In genomic region chr7:139893999-139894398, GRCh38 we compare ENCODE assay signal across 15 cellular contexts.
DNase-seq lines count a peak whose midpoint lies in the region; ATAC-seq and TF ChIP-seq lines count a peak whose summit lies in the region.
"Had no signal": no experiment of that assay in that cellular context is flagged by ENCODE, and none has a peak within 500 bp of the region (broad histone marks: within the 10 kb centered on the region; RNA-seq: fewer than 3 reads in every experiment).

No MANE protein-coding gene starts in this region.

- no peak overlapping the region for H3K27ac ChIP-seq in Karpas-422 (ENCODE audit: low read length)
- H3K27ac ChIP-seq: Peyer's patch had no signal

- H3K4me3 Mint-ChIP-seq in activated CD8-positive, alpha-beta T cell treated with anti-CD3 and anti-CD28 coated beads, Interleukin-2, amount 10 ng/mL, durations not matched to agents 7 days and 5 days: no peak overlapping the region
- no peak overlapping the region for H3K4me3 Mint-ChIP-seq in activated CD8-positive, alpha-beta T cell treated with anti-CD3 and anti-CD28 coated beads for 36 hours
- H3K4me3 Mint-ChIP-seq in stimulated activated memory B cell treated with anti-CD40 and anti-IgM and Interleukin-4, amounts not matched to agents 10 μg/mL and 1 μg/mL and 100 μg/mL, for 72 hours: peak overlapping the region; percentile 21
- H3K4me3 Mint-ChIP-seq in activated T-cell treated with anti-CD3 and anti-CD28 coated beads, Interleukin-2, amount 50 U/mL, for 72 hours: no peak overlapping the region
- H3K4me3 Mint-ChIP-seq: mesothelial cell of epicardium had no signal

- H4K20me1 ChIP-seq in Karpas-422 (ENCODE audit: insufficient read depth, low read depth, low read length): no peaks in the 10 kb centered on the region

- ATAC-seq in activated CD8-positive, alpha-beta T cell treated with anti-CD3 and anti-CD28 coated beads, Interleukin-2, amount 10 ng/mL, durations not matched to agents 7 days and 5 days: no peak
- no peak for ATAC-seq in activated CD8-positive, alpha-beta T cell treated with anti-CD3 and anti-CD28 coated beads for 36 hours
- ATAC-seq in GM21825 (IDR thresholded peaks at IDR 0.05; ENCODE audit: unreplicated experiment) (peak; percentile 79), HG03442 (IDR thresholded peaks at IDR 0.05; ENCODE audit: unreplicated experiment) (peak; percentile 85)
- ATAC-seq in stimulated activated memory B cell treated with anti-CD40 and anti-IgM and Interleukin-4, amounts not matched to agents 10 μg/mL and 1 μg/mL and 100 μg/mL, for 72 hours: peak; percentile 80
- no peak for ATAC-seq in activated T-cell treated with anti-CD3 and anti-CD28 coated beads, Interleukin-2, amount 50 U/mL, for 72 hours (replicated peaks in 1 of 2)

- no peaks in the 10 kb centered on the region for H3K4me1 Mint-ChIP-seq in activated CD8-positive, alpha-beta T cell treated with anti-CD3 and anti-CD28 coated beads, Interleukin-2, amount 10 ng/mL, durations not matched to agents 7 days and 5 days (ENCODE audit: low read depth)
- no peaks in the 10 kb centered on the region for H3K4me1 Mint-ChIP-seq in activated CD8-positive, alpha-beta T cell treated with anti-CD3 and anti-CD28 coated beads for 36 hours (ENCODE audit: low read depth)
- H3K4me1 Mint-ChIP-seq in stimulated activated memory B cell treated with anti-CD40 and anti-IgM and Interleukin-4, amounts not matched to agents 10 μg/mL and 1 μg/mL and 100 μg/mL, for 72 hours: peaks cover 36% of the 10 kb centered on the region
- H3K4me1 Mint-ChIP-seq in activated T-cell treated with anti-CD3 and anti-CD28 coated beads, Interleukin-2, amount 50 U/mL, for 72 hours (ENCODE audit: low read depth): peaks cover 4% of the 10 kb centered on the region
- H3K4me1 Mint-ChIP-seq: mesothelial cell of epicardium had no signal

- DNase-seq in activated CD8-positive, alpha-beta T cell treated with anti-CD3 and anti-CD28 coated beads, Interleukin-2, amount 10 ng/mL, durations not matched to agents 7 days and 5 days: peak; percentile 7
- DNase-seq in activated CD8-positive, alpha-beta T cell treated with anti-CD3 and anti-CD28 coated beads for 36 hours: no peak
- DNase-seq in BE2C: no peak
- DNase-seq in activated T-cell treated with anti-CD3 and anti-CD28 coated beads, Interleukin-2, amount 50 U/mL, for 72 hours: no peak
- DNase-seq in Karpas-422: no peak
- DNase-seq: activated CD4-positive, alpha-beta T cell treated with anti-CD3 and anti-CD28 coated beads, Interleukin-2, amount 50 U/mL, for 1 hour; activated effector memory CD4-positive, alpha-beta T cell treated with Interleukin-2 at 50 U/mL for 16 hours; NCI-H1092 treated with DMSO at 0.1 percent for 48 hours; NCI-H510A; Peyer's patch; stimulated activated CD4-positive, alpha-beta T cell treated with anti-CD3 and anti-CD28 coated beads, Interleukin-12 subunit alpha, Interleukin-12 subunit beta, amount 100 ng/mL, for 4 hours had no signal

- no peak overlapping the region for H3K9ac ChIP-seq in Karpas-422 (ENCODE audit: low read length)

- H3K4me2 ChIP-seq in Karpas-422 (ENCODE audit: low read depth, low read length, poor library complexity, severe bottlenecking): no peak overlapping the region

- H3K4me3 ChIP-seq in BE2C (ENCODE audit: low read depth, low read length): no peak overlapping the region
- H3K4me3 ChIP-seq in Karpas-422 (ENCODE audit: low read length): no peak overlapping the region
- H3K4me3 ChIP-seq: Peyer's patch had no signal

- no peaks in the 10 kb centered on the region for H3K36me3 Mint-ChIP-seq in activated CD8-positive, alpha-beta T cell treated with anti-CD3 and anti-CD28 coated beads, Interleukin-2, amount 10 ng/mL, durations not matched to agents 7 days and 5 days (ENCODE audit: low read depth)
- H3K36me3 Mint-ChIP-seq in activated CD8-positive, alpha-beta T cell treated with anti-CD3 and anti-CD28 coated beads for 36 hours (ENCODE audit: low read depth): no peaks in the 10 kb centered on the region
- peaks cover 13% of the 10 kb centered on the region for H3K36me3 Mint-ChIP-seq in stimulated activated memory B cell treated with anti-CD40 and anti-IgM and Interleukin-4, amounts not matched to agents 10 μg/mL and 1 μg/mL and 100 μg/mL, for 72 hours
- H3K36me3 Mint-ChIP-seq in activated T-cell treated with anti-CD3 and anti-CD28 coated beads, Interleukin-2, amount 50 U/mL, for 72 hours (ENCODE audit: insufficient read depth in 2 of 2): no peaks in the 10 kb centered on the region
- H3K36me3 Mint-ChIP-seq: mesothelial cell of epicardium had no signal

- H3K4me1 ChIP-seq in BE2C: no peaks in the 10 kb centered on the region
- peaks cover 6% of the 10 kb centered on the region for H3K4me1 ChIP-seq in Karpas-422 (ENCODE audit: low read length)
- H3K4me1 ChIP-seq: Peyer's patch had no signal

- POLR2A ChIA-PET in activated CD8-positive, alpha-beta T cell treated with anti-CD3 and anti-CD28 coated beads, Interleukin-2, amount 10 ng/mL, durations not matched to agents 7 days and 5 days (lab: Charles Lee): no interaction called here
- POLR2A ChIA-PET in activated CD8-positive, alpha-beta T cell treated with anti-CD3 and anti-CD28 coated beads for 36 hours (lab: Charles Lee): no interaction called here

- H3K36me3 ChIP-seq in BE2C (no peaks in the 10 kb centered on the region), Karpas-422 (ENCODE audit: insufficient read depth, low read length) (no peaks in the 10 kb centered on the region)
- H3K36me3 ChIP-seq: Peyer's patch had no signal

- no peaks in the 10 kb centered on the region for H3K9me2 ChIP-seq in Karpas-422 (replicated peaks; ENCODE audit: insufficient read depth, low read length)

- H2AFZ ChIP-seq in Karpas-422 (ENCODE audit: low read length): no peak overlapping the region

- no peaks in the 10 kb centered on the region; the same call in 1 of the 2 replicates for H3K27me3 ChIP-seq in BE2C
- H3K27me3 ChIP-seq in Karpas-422 (ENCODE audit: low read length): no peaks in the 10 kb centered on the region
- H3K27me3 ChIP-seq: Peyer's patch had no signal

- no peaks in the 10 kb centered on the region for H3K9me3 ChIP-seq in BE2C
- no peaks in the 10 kb centered on the region for H3K9me3 ChIP-seq in Karpas-422 (ENCODE audit: low read length)
- H3K9me3 ChIP-seq: Peyer's patch had no signal

- H3K9me3 Mint-ChIP-seq in activated CD8-positive, alpha-beta T cell treated with anti-CD3 and anti-CD28 coated beads, Interleukin-2, amount 10 ng/mL, durations not matched to agents 7 days and 5 days (ENCODE audit: insufficient read depth): no peaks in the 10 kb centered on the region
- no peaks in the 10 kb centered on the region for H3K9me3 Mint-ChIP-seq in activated CD8-positive, alpha-beta T cell treated with anti-CD3 and anti-CD28 coated beads for 36 hours
- no peaks in the 10 kb centered on the region for H3K9me3 Mint-ChIP-seq in stimulated activated memory B cell treated with anti-CD40 and anti-IgM and Interleukin-4, amounts not matched to agents 10 μg/mL and 1 μg/mL and 100 μg/mL, for 72 hours
- H3K9me3 Mint-ChIP-seq in activated T-cell treated with anti-CD3 and anti-CD28 coated beads, Interleukin-2, amount 50 U/mL, for 72 hours: no peaks in the 10 kb centered on the region
- H3K9me3 Mint-ChIP-seq: mesothelial cell of epicardium had no signal

- TF ChIP-seq CTCF in activated CD8-positive, alpha-beta T cell treated with anti-CD3 and anti-CD28 coated beads for 36 hours (IDR thresholded peaks at IDR 0.05): no peak
- TF ChIP-seq CTCF in BE2C (IDR thresholded peaks at IDR 0.05; ENCODE audit: low read depth, low read length): no peak

- no peaks in the 10 kb centered on the region for H3K79me2 ChIP-seq in Karpas-422 (ENCODE audit: low read length)

- no peaks in the 10 kb centered on the region for H3K27me3 Mint-ChIP-seq in activated CD8-positive, alpha-beta T cell treated with anti-CD3 and anti-CD28 coated beads, Interleukin-2, amount 10 ng/mL, durations not matched to agents 7 days and 5 days (ENCODE audit: low read depth)
- peaks cover 3% of the 10 kb centered on the region for H3K27me3 Mint-ChIP-seq in activated CD8-positive, alpha-beta T cell treated with anti-CD3 and anti-CD28 coated beads for 36 hours
- no peaks in the 10 kb centered on the region for H3K27me3 Mint-ChIP-seq in stimulated activated memory B cell treated with anti-CD40 and anti-IgM and Interleukin-4, amounts not matched to agents 10 μg/mL and 1 μg/mL and 100 μg/mL, for 72 hours
- H3K27me3 Mint-ChIP-seq in activated T-cell treated with anti-CD3 and anti-CD28 coated beads, Interleukin-2, amount 50 U/mL, for 72 hours (ENCODE audit: low read depth): no peaks in the 10 kb centered on the region

- CTCF ChIA-PET in activated CD8-positive, alpha-beta T cell treated with anti-CD3 and anti-CD28 coated beads, Interleukin-2, amount 10 ng/mL, durations not matched to agents 7 days and 5 days (lab: Charles Lee): no interaction called here
- CTCF ChIA-PET in activated CD8-positive, alpha-beta T cell treated with anti-CD3 and anti-CD28 coated beads for 36 hours (lab: Charles Lee): no interaction called here

- H3K27ac Mint-ChIP-seq in activated CD8-positive, alpha-beta T cell treated with anti-CD3 and anti-CD28 coated beads, Interleukin-2, amount 10 ng/mL, durations not matched to agents 7 days and 5 days: no peak overlapping the region
- no peak overlapping the region for H3K27ac Mint-ChIP-seq in activated CD8-positive, alpha-beta T cell treated with anti-CD3 and anti-CD28 coated beads for 36 hours
- peak overlapping the region; percentile 41 for H3K27ac Mint-ChIP-seq in stimulated activated memory B cell treated with anti-CD40 and anti-IgM and Interleukin-4, amounts not matched to agents 10 μg/mL and 1 μg/mL and 100 μg/mL, for 72 hours
- H3K27ac Mint-ChIP-seq in activated T-cell treated with anti-CD3 and anti-CD28 coated beads, Interleukin-2, amount 50 U/mL, for 72 hours: no peak overlapping the region
- H3K27ac Mint-ChIP-seq: mesothelial cell of epicardium had no signal

- intact Hi-C loops in activated CD8-positive, alpha-beta T cell treated with anti-CD3 and anti-CD28 coated beads for 36 hours (cut with micrococcal nuclease): no loop called here

Comparison
In these comparisons a context has a peak if more than half of its experiments do, and no peak if none do; other contexts are left out.
1. ATAC-seq: peak in GM21825 (single experiment), HG03442 (single experiment) and stimulated activated memory B cell treated with anti-CD40 and anti-IgM and Interleukin-4, amounts not matched to agents 10 μg/mL and 1 μg/mL and 100 μg/mL, for 72 hours (single experiment); none in activated CD8-positive, alpha-beta T cell treated with anti-CD3 and anti-CD28 coated beads, Interleukin-2, amount 10 ng/mL, durations not matched to agents 7 days and 5 days (single experiment), activated CD8-positive, alpha-beta T cell treated with anti-CD3 and anti-CD28 coated beads for 36 hours (single experiment) and activated T-cell treated with anti-CD3 and anti-CD28 coated beads, Interleukin-2, amount 50 U/mL, for 72 hours (0 of 2).